In genomic region chr1:155859234-155859829, GRCh38 we compare ENCODE assay signal across 8 cellular contexts. TPM values are rescaled to one million over a fixed set of nuclear protein-coding genes. Genes with fewer than 3 reads are reported as not detected.
DNase-seq lines count a peak whose midpoint lies in the region; ATAC-seq and TF ChIP-seq lines count a peak whose summit lies in the region.

A gene with protein sequence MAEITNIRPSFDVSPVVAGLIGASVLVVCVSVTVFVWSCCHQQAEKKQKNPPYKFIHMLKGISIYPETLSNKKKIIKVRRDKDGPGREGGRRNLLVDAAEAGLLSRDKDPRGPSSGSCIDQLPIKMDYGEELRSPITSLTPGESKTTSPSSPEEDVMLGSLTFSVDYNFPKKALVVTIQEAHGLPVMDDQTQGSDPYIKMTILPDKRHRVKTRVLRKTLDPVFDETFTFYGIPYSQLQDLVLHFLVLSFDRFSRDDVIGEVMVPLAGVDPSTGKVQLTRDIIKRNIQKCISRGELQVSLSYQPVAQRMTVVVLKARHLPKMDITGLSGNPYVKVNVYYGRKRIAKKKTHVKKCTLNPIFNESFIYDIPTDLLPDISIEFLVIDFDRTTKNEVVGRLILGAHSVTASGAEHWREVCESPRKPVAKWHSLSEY (plus strand): TSS chr1:155859567. CDS start chr1:155859762, 195 bp downstream.

- H3K27me3 ChIP-seq in KMS-11 (ENCODE audit: insufficient read depth, low read depth) (no peaks in the 10 kb centered on the region), Panc1 (ENCODE audit: control insufficient read depth, insufficient read depth, low read length) (no peaks in the 10 kb centered on the region), mononuclear cell (ENCODE audit: insufficient read depth, low read length) (no peaks in the 10 kb centered on the region)

- H3K79me2 ChIP-seq in KMS-11 (ENCODE audit: insufficient read depth, low read depth): peaks cover 27% of the 10 kb centered on the region

- ATAC-seq in GM21723 (IDR thresholded peaks at IDR 0.05; ENCODE audit: unreplicated experiment): peak; percentile 62
- peak; percentile 90 for ATAC-seq in Panc1

- H3K4me1 ChIP-seq in KMS-11 (ENCODE audit: low read depth, poor library complexity, severe bottlenecking) (peaks cover 43% of the 10 kb centered on the region), Panc1 (ENCODE audit: control insufficient read depth, insufficient read depth, low read length) (peaks cover 12% of the 10 kb centered on the region), mononuclear cell (ENCODE audit: insufficient read depth, low read length) (peaks cover 45% of the 10 kb centered on the region)

- peaks cover 12% of the 10 kb centered on the region for H3K27me3 Mint-ChIP-seq in activated T-cell treated with anti-CD3 and anti-CD28 coated beads, Interleukin-2, amount 50 U/mL, for 24 hours

- H3K36me3 Mint-ChIP-seq in activated T-cell treated with anti-CD3 and anti-CD28 coated beads, Interleukin-2, amount 50 U/mL, for 24 hours (ENCODE audit: low read depth): peaks cover 26% of the 10 kb centered on the region

- H3K27ac Mint-ChIP-seq in activated T-cell treated with anti-CD3 and anti-CD28 coated beads, Interleukin-2, amount 50 U/mL, for 24 hours: peak within 1 kb of the TSS; percentile 98

- peak within 1 kb of the TSS; percentile 98 for H3K4me2 ChIP-seq in KMS-11

- peak within 1 kb of the TSS; percentile 99 for H3K4me3 Mint-ChIP-seq in activated T-cell treated with anti-CD3 and anti-CD28 coated beads, Interleukin-2, amount 50 U/mL, for 24 hours

- no peaks in the 10 kb centered on the region for H3K9me3 Mint-ChIP-seq in activated T-cell treated with anti-CD3 and anti-CD28 coated beads, Interleukin-2, amount 50 U/mL, for 24 hours

- H3K27ac ChIP-seq in KMS-11 (peak within 1 kb of the TSS; percentile 81), Panc1 (ENCODE audit: low read length) (peak within 1 kb of the TSS; percentile 91), epithelial cell of prostate (peak within 1 kb of the TSS; percentile 53)

- DNase-seq in DMS153 (lab: John Stamatoyannopoulos, UW) (peak; percentile 99), Panc1 (ENCODE audit: low read depth, low spot score) (peak; percentile 87), epithelial cell of prostate (ENCODE audit: low read depth, low spot score) (peak; percentile 77)
- peak; percentile 95 for DNase-seq in activated T-cell treated with anti-CD3 and anti-CD28 coated beads, Interleukin-2, amount 50 U/mL, for 24 hours
- peak; percentile 91 to 97 for DNase-seq in stimulated activated CD8-positive, alpha-beta memory T cell treated with anti-CD3 and anti-CD28 coated beads, Interleukin-2, amount 100 ng/mL, for 48 hours (ENCODE audit: low read depth in 2 of 2)

- H3K4me1 Mint-ChIP-seq in activated T-cell treated with anti-CD3 and anti-CD28 coated beads, Interleukin-2, amount 50 U/mL, for 24 hours (ENCODE audit: low read depth): peaks cover 56% of the 10 kb centered on the region

- H3K9me3 ChIP-seq in Panc1 (ENCODE audit: control insufficient read depth, insufficient read depth, low read depth, low read length) (no peaks in the 10 kb centered on the region), mononuclear cell (ENCODE audit: low read depth, low read length) (no peaks in the 10 kb centered on the region)

- peak within 1 kb of the TSS; percentile 64 for H3K9ac ChIP-seq in KMS-11

- H2AFZ ChIP-seq in KMS-11 (ENCODE audit: low read depth): peak within 1 kb of the TSS; percentile 75

- H3K36me3 ChIP-seq in KMS-11 (ENCODE audit: insufficient read depth) (peaks cover 7% of the 10 kb centered on the region; the same call in 1 of the 2 replicates), Panc1 (ENCODE audit: control insufficient read depth, insufficient read depth, low read length) (peaks cover 4% of the 10 kb centered on the region; the same call in 1 of the 2 replicates)

- H3K4me3 ChIP-seq in KMS-11 (IDR thresholded peaks at IDR 0.05; ENCODE audit: insufficient read depth, low read depth, low read length) (peak within 1 kb of the TSS; percentile 98), Panc1 (ENCODE audit: low read depth in 2 of 2, low read length in 2 of 2) (peak within 1 kb of the TSS; percentile 62 to 69), mononuclear cell (ENCODE audit: low read length) (peak within 1 kb of the TSS; percentile 57)

- H4K20me1 ChIP-seq in KMS-11 (ENCODE audit: insufficient read depth): no peaks in the 10 kb centered on the region

- TF ChIP-seq CTCF in KMS-11 (conservative IDR thresholded peaks at IDR 0.05; ENCODE audit: low read depth, low read length): no peak
- TF ChIP-seq CTCF in Panc1 (IDR thresholded peaks at IDR 0.05): no peak

- intact Hi-C loops in Panc1 (cut with micrococcal nuclease; ENCODE audit: unreplicated experiment): no loop called here

- POLR2A ChIA-PET in Panc1 (lab: Charles Lee): interaction anchor here (0.5 to 0.6 kb wide), 3 partner anchors 59 to 76 kb away, joined by 4 to 20 read pairs (median 5); no protein-coding TSS in a partner anchor

- CTCF ChIA-PET in Panc1 (lab: Charles Lee): no interaction called here

- BruUV-seq in Panc1 (replicated peaks; lab: Mats Ljungman, UMichigan): no TSS peak

- in situ Hi-C loops in Panc1 (cut with HindIII; ENCODE audit: low pct_unique_long_range_greater_than_20kb, low sequenced_read_pairs): no loop called here

RNA-seq across cellular contexts. Expression of the gene that starts here (rescaled TPM):
- total RNA-seq in Panc1 (2021; ENCODE audit: unreplicated experiment) (4.0 TPM), mononuclear cell (12.0 TPM)
- 4.9 TPM for polyA plus RNA-seq in Panc1 (2012; ENCODE audit: insufficient read length)

Comparison
In these comparisons a context has a peak if more than half of its experiments do, and no peak if none do; other contexts are left out.
1. Peak in every context shown above with its lines: DNase-seq, ATAC-seq, H3K4me3 ChIP-seq and H3K27ac ChIP-seq.